11 cellular contexts compared by ENCODE assay signal in the genomic region with DNA sequence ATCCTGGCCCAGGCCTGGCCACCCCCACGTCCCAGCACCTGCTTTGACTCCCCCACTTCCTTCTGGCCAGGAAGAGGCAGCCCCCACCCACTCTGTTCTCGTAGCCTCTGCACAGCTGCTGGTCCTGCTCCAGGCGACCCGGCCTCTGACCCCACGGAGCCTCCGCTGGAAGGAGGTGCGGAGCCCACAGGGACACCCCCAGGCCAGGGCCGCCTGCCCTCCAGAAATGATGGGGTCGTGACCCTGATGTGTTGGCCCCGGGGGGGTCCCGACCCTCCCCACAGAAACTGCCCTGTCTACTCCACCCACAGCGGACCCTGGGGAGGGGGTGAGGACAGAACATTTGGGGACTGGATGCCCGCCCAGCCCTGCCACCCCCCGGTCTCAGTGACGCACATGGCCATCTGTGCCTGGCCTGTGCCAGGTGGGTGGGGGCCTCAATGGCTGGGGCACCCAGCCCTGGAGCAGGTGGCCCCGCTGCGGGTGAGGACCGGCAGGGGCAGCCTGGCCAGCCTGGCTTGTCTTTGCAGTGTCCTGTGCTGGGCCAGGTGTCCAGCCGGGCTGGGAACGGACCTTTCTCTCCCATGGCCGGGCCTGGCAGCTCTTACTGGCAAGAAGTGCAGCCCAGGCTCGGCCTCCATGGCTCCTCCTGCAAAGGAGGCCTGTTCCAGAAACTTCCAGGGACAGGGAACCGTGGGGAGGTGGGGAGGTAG.
A peak's percentile ranks its signal among the peaks of the same experiment; 100 is the strongest.
DNase-seq lines count a peak whose midpoint lies in the region; ATAC-seq and TF ChIP-seq lines count a peak whose summit lies in the region.
"Had no signal": no experiment of that assay in that cellular context is flagged by ENCODE, and none has a peak within 500 bp of the region (broad histone marks: within the 10 kb centered on the region; RNA-seq: fewer than 3 reads in every experiment).

No MANE protein-coding gene starts in this region.

- peak; percentile 98 for DNase-seq in G401 (ENCODE audit: low spot score)
- no peak for DNase-seq in left lung
- no peak for DNase-seq in stimulated activated effector memory CD8-positive, alpha-beta T cell treated with anti-CD3 and anti-CD28 coated beads, Interleukin-12 subunit alpha, Interleukin-12 subunit beta, amount 100 ng/mL, for 72 hours (ENCODE audit: low spot score in 2 of 2)
- no peak for DNase-seq in NOMO-1 treated with dmso at 0.1 percent for 144 hours (lab: John Stamatoyannopoulos, UW; ENCODE audit: unreplicated experiment)
- DNase-seq in ACHN, result no peak
- no peak for DNase-seq in mesothelial cell of epicardium (ENCODE audit: low spot score in 2 of 2, unreplicated experiment in 2 of 2)
- DNase-seq: activated CD4-positive, CD25-positive, alpha-beta regulatory T cell; NK-92 treated with Interleukin-12 subunit alpha and Interleukin-12 subunit beta, amount 100 ng/mL, for 24 hours had no signal

- H3K27me3 ChIP-seq in left lung, result peaks cover 0 to 35% of the 10 kb centered on the region in 2 donors

- peaks cover 0 to 24% of the 10 kb centered on the region in 2 donors for H3K36me3 ChIP-seq in left lung

- ATAC-seq in left lung (no peak), HG03378 (IDR thresholded peaks at IDR 0.05; ENCODE audit: unreplicated experiment) (no peak)
- ATAC-seq in stimulated activated effector memory CD8-positive, alpha-beta T cell treated with anti-CD3 and anti-CD28 coated beads, Interleukin-12 subunit alpha, Interleukin-12 subunit beta, amount 100 ng/mL, for 72 hours, result no peak
- ATAC-seq: activated naive CD4-positive, alpha-beta T cell treated with anti-CD3 and anti-CD28 coated beads, Interleukin-2, amount 50 U/mL, for 72 hours had no signal

- H3K27ac ChIP-seq in VCaP (peak overlapping the region; percentile 90; the same call in 1 of the 2 replicates), left lung (peak overlapping the region; percentile 86 to 92)

- H3K27me3 Mint-ChIP-seq in mesothelial cell of epicardium (ENCODE audit: low read depth), result no peaks in the 10 kb centered on the region

- H3K4me3 Mint-ChIP-seq in stimulated activated effector memory CD8-positive, alpha-beta T cell treated with anti-CD3 and anti-CD28 coated beads, Interleukin-12 subunit alpha, Interleukin-12 subunit beta, amount 100 ng/mL, for 72 hours, result peak overlapping the region; percentile 49
- H3K4me3 Mint-ChIP-seq in mesothelial cell of epicardium, result no peak overlapping the region

- peaks cover 27 to 66% of the 10 kb centered on the region in 2 donors for H3K4me1 ChIP-seq in left lung

- peak overlapping the region; percentile 69 for H3K27ac Mint-ChIP-seq in stimulated activated effector memory CD8-positive, alpha-beta T cell treated with anti-CD3 and anti-CD28 coated beads, Interleukin-12 subunit alpha, Interleukin-12 subunit beta, amount 100 ng/mL, for 72 hours
- no peak overlapping the region for H3K27ac Mint-ChIP-seq in mesothelial cell of epicardium
- H3K27ac Mint-ChIP-seq: activated naive CD4-positive, alpha-beta T cell treated with anti-CD3 and anti-CD28 coated beads, Interleukin-2, amount 50 U/mL, for 72 hours had no signal

- no peaks in the 10 kb centered on the region for H3K9me3 ChIP-seq in left lung

- intact Hi-C loops in left lung (cut with DNase I), result loop anchor here in 1 of 2 donors (10.0 kb wide), 1 partner anchor 78 kb away; no protein-coding TSS in a partner anchor

- no peaks in the 10 kb centered on the region for H3K9me3 Mint-ChIP-seq in stimulated activated effector memory CD8-positive, alpha-beta T cell treated with anti-CD3 and anti-CD28 coated beads, Interleukin-12 subunit alpha, Interleukin-12 subunit beta, amount 100 ng/mL, for 72 hours
- H3K9me3 Mint-ChIP-seq in mesothelial cell of epicardium, result no peaks in the 10 kb centered on the region
- H3K9me3 Mint-ChIP-seq: activated naive CD4-positive, alpha-beta T cell treated with anti-CD3 and anti-CD28 coated beads, Interleukin-2, amount 50 U/mL, for 72 hours had no signal

- TF ChIP-seq CTCF in VCaP (conservative IDR thresholded peaks at IDR 0.05), result no peak
- no peak for TF ChIP-seq CTCF in left lung (IDR thresholded peaks at IDR 0.05)
- TF ChIP-seq CTCF in mesothelial cell of epicardium (IDR thresholded peaks at IDR 0.05; ENCODE audit: unreplicated experiment), result no peak

- H3K4me1 Mint-ChIP-seq in stimulated activated effector memory CD8-positive, alpha-beta T cell treated with anti-CD3 and anti-CD28 coated beads, Interleukin-12 subunit alpha, Interleukin-12 subunit beta, amount 100 ng/mL, for 72 hours, result peaks cover 7% of the 10 kb centered on the region
- peaks cover 16% of the 10 kb centered on the region for H3K4me1 Mint-ChIP-seq in mesothelial cell of epicardium

- in situ Hi-C loops in G401 (cut with HindIII; ENCODE audit: low sequenced_read_pairs) (no loop called here), ACHN (cut with HindIII; ENCODE audit: low pct_ligation_motif_present, low pct_unique_long_range_greater_than_20kb, low sequenced_read_pairs) (no loop called here)

- no peak overlapping the region for H3K4me3 ChIP-seq in left lung

- peaks cover 33% of the 10 kb centered on the region for H3K36me3 Mint-ChIP-seq in stimulated activated effector memory CD8-positive, alpha-beta T cell treated with anti-CD3 and anti-CD28 coated beads, Interleukin-12 subunit alpha, Interleukin-12 subunit beta, amount 100 ng/mL, for 72 hours
- peaks cover 9% of the 10 kb centered on the region for H3K36me3 Mint-ChIP-seq in mesothelial cell of epicardium
